Comparison of ENCODE assay signal across 8 cellular contexts in the genomic region with DNA sequence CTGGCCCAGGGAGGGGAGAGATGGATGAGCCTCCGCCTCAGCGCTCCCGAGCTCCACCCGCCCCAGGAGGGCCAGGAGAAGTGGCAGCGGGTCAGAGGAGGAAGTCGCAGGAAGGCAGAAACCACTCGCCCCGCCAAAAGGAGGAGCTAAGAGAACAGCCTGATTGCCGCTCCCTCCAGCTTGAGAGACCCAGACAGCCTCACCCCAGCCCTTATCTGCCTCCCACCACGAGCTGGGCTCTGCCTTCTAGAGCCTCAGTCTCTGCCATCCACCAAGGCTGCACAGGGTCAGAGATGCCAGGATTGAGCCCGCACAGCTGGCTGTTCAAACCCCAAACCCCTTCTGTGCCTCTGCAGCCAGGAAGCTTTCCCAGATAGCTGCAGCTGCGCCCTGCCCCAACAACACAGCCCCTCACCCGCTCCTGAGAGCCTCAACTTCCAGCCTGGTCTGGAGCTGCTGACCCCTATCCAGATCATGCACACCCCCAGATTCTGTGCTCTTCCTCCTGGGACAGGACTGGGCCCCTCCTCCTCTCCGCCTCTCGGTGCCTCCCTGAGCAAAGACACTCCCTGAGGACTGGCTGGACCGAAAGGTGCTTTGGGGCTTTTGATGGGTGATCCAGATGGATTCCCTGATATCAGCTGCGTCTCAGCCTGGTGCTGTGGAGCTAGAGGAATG. TPM values are rescaled to one million over a fixed set of nuclear protein-coding genes. Genes with fewer than 3 reads are reported as not detected.
DNase-seq lines count a peak whose midpoint lies in the region; ATAC-seq and TF ChIP-seq lines count a peak whose summit lies in the region.

No MANE protein-coding gene starts in this region.

- H3K9me3 Mint-ChIP-seq in IgD-negative memory B cell = no peaks in the 10 kb centered on the region

- ATAC-seq in heart right ventricle (peak; percentile 40 to 78 (median 60)), GM21526 (IDR thresholded peaks at IDR 0.05; ENCODE audit: low FRiP score, unreplicated experiment) (no peak)

- DNase-seq in SHP77 treated with DMSO at 0.1 percent for 48 hours (lab: John Stamatoyannopoulos, UW) (peak; percentile 61), heart right ventricle (peak; percentile 58 to 60), retina (peak; percentile 41), cerebellum (ENCODE audit: low spot score) (no peak)
- DNase-seq in activated effector memory CD4-positive, alpha-beta T cell treated with anti-CD3 and anti-CD28 coated beads, Interleukin-2, amount 50 U/mL, for 16 hours = peak; percentile 86

- 26 to 28% methylated on average over 17 of the region's 17 CpGs for WGBS in heart right ventricle, 2 donors

- no peaks in the 10 kb centered on the region for H3K27me3 Mint-ChIP-seq in IgD-negative memory B cell

- peaks cover 40 to 51% (median 50%) of the 10 kb centered on the region in 3 donors for H3K4me1 Mint-ChIP-seq in IgD-negative memory B cell

- peak overlapping the region; percentile 88 to 98 (median 95) for H3K4me3 Mint-ChIP-seq in IgD-negative memory B cell

- H3K27ac Mint-ChIP-seq in IgD-negative memory B cell = peak overlapping the region; percentile 97 to 98 (median 97)

- H3K36me3 Mint-ChIP-seq in IgD-negative memory B cell = peaks cover 8% of the 10 kb centered on the region

- H3K4me3 ChIP-seq in GM12875 (ENCODE audit: low read depth, low read length) = peak overlapping the region; percentile 91
- H3K4me3 ChIP-seq in heart right ventricle = peak overlapping the region in 9 of 10 donors; percentile 44 to 71 (median 57)

- no peaks in the 10 kb centered on the region for H3K9me3 ChIP-seq in heart right ventricle

- TF ChIP-seq CTCF in GM12875 (IDR thresholded peaks at IDR 0.05; ENCODE audit: borderline replicate concordance, insufficient read depth, low read depth, low read length) (no peak), heart right ventricle (IDR thresholded peaks at IDR 0.05) (peak in 1 of 9 donors; percentile 27)

- no peaks in the 10 kb centered on the region for H3K36me3 ChIP-seq in heart right ventricle

- peak overlapping the region; percentile 9 to 90 (median 57) for H3K27ac ChIP-seq in heart right ventricle

- peaks cover 3 to 38% (median 24%) of the 10 kb centered on the region in 7 donors for H3K27me3 ChIP-seq in heart right ventricle

- peaks cover 5 to 50% (median 32%) of the 10 kb centered on the region in 9 donors for H3K4me1 ChIP-seq in heart right ventricle

- intact Hi-C loops in heart right ventricle (cut with DNase I) = loop anchor here in 1 of 10 donors (5.0 kb wide), 1 partner anchor 37 kb away; no protein-coding TSS in a partner anchor

RNA-seq across cellular contexts. Expression of gene ATP2A3, which starts 1.0 kb away (rescaled TPM):
- polyA plus RNA-seq in IgD-negative memory B cell = 155 TPM
- 10 to 100 TPM in 1 of 10 donors, 1 to 10 TPM in 9; 4.3 to 10.2 (median 5.7) TPM for total RNA-seq in heart right ventricle
- 10 to 100 TPM; 10.2 to 11.0 TPM for polyA plus RNA-seq in heart right ventricle
- total RNA-seq in cerebellum = 2.0 TPM

RNA-seq across cellular contexts. Expression of gene P2RX1, which starts 49.0 kb away (rescaled TPM):
- polyA plus RNA-seq in IgD-negative memory B cell (2.4 TPM), heart right ventricle (under 1 TPM; 0.37 to 0.99 TPM)
- total RNA-seq in heart right ventricle (1 to 10 TPM in 4 of 10 donors, under 1 TPM in 6; 0.27 to 2.6 (median 0.49) TPM), cerebellum (0.27 TPM)
